ENCODE assay signal across 25 cellular contexts in genomic region chr9:3256571-3256970, GRCh38.
"Had no signal": no experiment of that assay in that cellular context is flagged by ENCODE, and none has a peak within 500 bp of the region (broad histone marks: within the 10 kb centered on the region; RNA-seq: fewer than 3 reads in every experiment).

No MANE protein-coding gene starts in this region.

- H3K4me3 ChIP-seq: dorsolateral prefrontal cortex, lung, mucosa of descending colon, right lobe of liver, stomach, thyroid gland, vagina had no signal

- H3K27ac Mint-ChIP-seq: immature natural killer cell; memory B cell; mesothelial cell of epicardium; natural killer cell treated with Interleukin-12 subunit alpha and Interleukin-12 subunit beta and Interleukin-15 and Interleukin-18, amount 100 ng/mL, for 72 hours; progenitor cell of endocrine pancreas; stimulated activated effector memory CD8-positive, alpha-beta T cell treated with anti-CD3 and anti-CD28 coated beads, Interleukin-12 subunit alpha, Interleukin-12 subunit beta, amount 100 ng/mL, for 72 hours had no signal

- H3K9ac ChIP-seq: parathyroid adenoma had no signal

- H3K9me3 Mint-ChIP-seq: immature natural killer cell; memory B cell; mesothelial cell of epicardium; naive B cell; natural killer cell treated with Interleukin-12 subunit alpha and Interleukin-12 subunit beta and Interleukin-15 and Interleukin-18, amount 100 ng/mL, for 72 hours; stimulated activated effector memory CD8-positive, alpha-beta T cell treated with anti-CD3 and anti-CD28 coated beads, Interleukin-12 subunit alpha, Interleukin-12 subunit beta, amount 100 ng/mL, for 72 hours had no signal

- H3K4me1 Mint-ChIP-seq: immature natural killer cell; memory B cell; mesothelial cell of epicardium; naive B cell; neural crest cell; stimulated activated effector memory CD8-positive, alpha-beta T cell treated with anti-CD3 and anti-CD28 coated beads, Interleukin-12 subunit alpha, Interleukin-12 subunit beta, amount 100 ng/mL, for 72 hours had no signal

- H3K27me3 Mint-ChIP-seq: memory B cell; naive B cell; natural killer cell treated with Interleukin-12 subunit alpha and Interleukin-12 subunit beta and Interleukin-15 and Interleukin-18, amount 100 ng/mL, for 72 hours; progenitor cell of endocrine pancreas had no signal

- H3K79me2 ChIP-seq: parathyroid adenoma had no signal

- H3K9me3 ChIP-seq: mucosa of descending colon, right lobe of liver, stomach, thyroid gland, vagina had no signal

- FAIRE-seq: colon, frontal cortex, kidney had no signal

- H3K36me3 ChIP-seq: right lobe of liver had no signal

- DNase-seq: dorsolateral prefrontal cortex; effector CD4-positive, alpha-beta T cell; hypothalamus; immature natural killer cell; kidney; mucosa of descending colon; naive B cell; right lobe of liver; stimulated activated CD4-positive, alpha-beta T cell treated with anti-CD3 and anti-CD28 coated beads, Interleukin-2, amount 100 ng/mL, for 24 hours; stimulated activated CD4-positive, alpha-beta T cell treated with anti-CD3 and anti-CD28 coated beads, Interleukin-4, amount 100 ng/mL, for 24 hours; stimulated activated naive CD4-positive, alpha-beta T cell treated with Interleukin-2 at 50 U/mL for 16 hours; stomach; thyroid gland had no signal

- H3K27ac ChIP-seq: dorsolateral prefrontal cortex, parathyroid adenoma, right lobe of liver, stomach, thyroid gland, vagina had no signal

- H3K4me3 Mint-ChIP-seq: immature natural killer cell; memory B cell; mesothelial cell of epicardium; naive B cell; natural killer cell treated with Interleukin-12 subunit alpha and Interleukin-12 subunit beta and Interleukin-15 and Interleukin-18, amount 100 ng/mL, for 72 hours; neural crest cell; stimulated activated effector memory CD8-positive, alpha-beta T cell treated with anti-CD3 and anti-CD28 coated beads, Interleukin-12 subunit alpha, Interleukin-12 subunit beta, amount 100 ng/mL, for 72 hours had no signal

- ATAC-seq: left lobe of liver; mucosa of descending colon; natural killer cell treated with Interleukin-12 subunit alpha and Interleukin-12 subunit beta and Interleukin-15 and Interleukin-18, amount 100 ng/mL, for 72 hours; right lobe of liver; stimulated activated effector memory CD8-positive, alpha-beta T cell treated with anti-CD3 and anti-CD28 coated beads, Interleukin-12 subunit alpha, Interleukin-12 subunit beta, amount 100 ng/mL, for 72 hours had no signal

- H2AFZ ChIP-seq: parathyroid adenoma had no signal

- H3K27me3 ChIP-seq: dorsolateral prefrontal cortex, right lobe of liver, stomach, thyroid gland, vagina had no signal

- H3K4me1 ChIP-seq: parathyroid adenoma, right lobe of liver, stomach, thyroid gland, vagina had no signal
